Comparison of ENCODE assay signal across 19 cellular contexts in the genomic region with DNA sequence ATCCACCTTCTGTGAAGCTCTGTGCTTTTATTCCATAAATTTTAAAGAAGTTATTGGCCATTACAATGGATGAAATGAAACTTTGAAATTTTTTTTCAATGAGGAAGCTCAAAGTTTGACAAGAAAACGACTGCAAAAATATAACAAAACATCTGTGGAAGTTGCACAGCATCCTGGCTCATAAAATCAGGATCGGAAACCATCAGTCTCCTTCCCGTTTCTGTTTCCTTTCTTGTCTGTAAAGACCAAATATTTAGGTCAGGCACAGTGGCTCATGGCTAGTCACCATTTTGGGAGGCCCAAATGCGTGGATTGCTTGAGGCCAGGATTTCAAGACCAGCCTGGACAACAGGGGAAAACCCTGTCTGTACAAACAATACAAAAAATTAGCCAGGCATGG. TPM values are rescaled to one million over a fixed set of nuclear protein-coding genes. Genes with fewer than 3 reads are reported as not detected.
DNase-seq lines count a peak whose midpoint lies in the region; FAIRE-seq and TF ChIP-seq lines count a peak whose summit lies in the region.
"Had no signal": no experiment of that assay in that cellular context is flagged by ENCODE, and none has a peak within 500 bp of the region (broad histone marks: within the 10 kb centered on the region; RNA-seq: fewer than 3 reads in every experiment).

No MANE protein-coding gene starts in this region.

- no peaks in the 10 kb centered on the region for H3K36me3 ChIP-seq in endothelial cell of umbilical vein (ENCODE audit: control insufficient read depth in 2 of 2, extremely low read depth in 1 of 2, insufficient read depth in 2 of 2, low read length in 2 of 2)
- H3K36me3 ChIP-seq: HAP-1 had no signal

- TF ChIP-seq CTCF in endothelial cell of umbilical vein (IDR thresholded peaks at IDR 0.05; ENCODE audit: extremely low read depth in 1 of 2, insufficient read depth in 1 of 2, low read depth in 1 of 2, low read length in 2 of 2): no peak

- no peak for FAIRE-seq in endothelial cell of umbilical vein (lab: Jason Lieb, UNC)
- FAIRE-seq: D721Med, G401.6, GM12892, GM18507, HTR-8/SVneo had no signal

- peak overlapping the region; percentile 14 for H3K4me2 ChIP-seq in endothelial cell of umbilical vein (ENCODE audit: insufficient read depth, low read length)

- H3K27ac ChIP-seq in endothelial cell of umbilical vein (ENCODE audit: insufficient read depth, low read depth, low read length): no peak overlapping the region
- H3K27ac ChIP-seq: GM23248 had no signal

- POLR2A ChIA-PET in endothelial cell of umbilical vein (lab: Charles Lee): no interaction called here

- peak overlapping the region; percentile 56 for H2AFZ ChIP-seq in endothelial cell of umbilical vein (ENCODE audit: low read depth, low read length)
- H2AFZ ChIP-seq: GM23248 had no signal

- H3K79me2 ChIP-seq in endothelial cell of umbilical vein (ENCODE audit: control insufficient read depth, insufficient read depth, low read length): no peaks in the 10 kb centered on the region

- BruUV-seq in endothelial cell of umbilical vein (replicated peaks; lab: Mats Ljungman, UMichigan): no TSS peak

- intact Hi-C loops in endothelial cell of umbilical vein (cut with micrococcal nuclease) (no loop called here), posterior vena cava (cut with DNase I) (no loop called here), cardiac septum (cut with DNase I) (no loop called here)

- no peak overlapping the region for H3K4me3 ChIP-seq in endothelial cell of umbilical vein (replicated peaks in 1 of 3; ENCODE audit: insufficient read depth in 1 of 3, low read depth in 1 of 3, low read length in 3 of 3)
- H3K4me3 ChIP-seq: BLaER1 treated with 17β-estradiol and CSF1 and Interleukin-3, amounts not matched to agents 10 nM and 100 nM; GM23248; HAP-1 had no signal

- TF ChIP-seq POLR2A in endothelial cell of umbilical vein (IDR thresholded peaks at IDR 0.05; ENCODE audit: low read depth, low read length): no peak

- CTCF ChIA-PET in endothelial cell of umbilical vein (lab: Charles Lee): interaction anchor here (1.0 to 1.4 kb wide), 3 partner anchors 157 to 319 kb away, joined by 3 read pairs; a partner anchor contains a TSS

- DNase-seq in GF-D8 (lab: John Stamatoyannopoulos, UW): peak; percentile 65
- DNase-seq in MV-4-11 (lab: John Stamatoyannopoulos, UW): peak; percentile 66
- peak; percentile 21 for DNase-seq in NOMO-1 treated with dmso at 0.1 percent for 144 hours (lab: John Stamatoyannopoulos, UW; ENCODE audit: unreplicated experiment)
- DNase-seq in endothelial cell of umbilical vein (ENCODE audit: low read depth, low spot score): peak; percentile 54
- no peak for DNase-seq in posterior vena cava (ENCODE audit: low spot score)
- no peak for DNase-seq in retina
- DNase-seq in cardiac septum (ENCODE audit: low spot score): no peak
- no peak for DNase-seq in stimulated activated CD4-positive, alpha-beta T cell treated with anti-CD3 and anti-CD28 coated beads, Interleukin-2, amount 100 ng/mL, for 24 hours
- DNase-seq: Caco-2; CD4-positive, CD25-positive, alpha-beta regulatory T cell; GM23248; IMR-90 had no signal

- H3K27me3 ChIP-seq in endothelial cell of umbilical vein (ENCODE audit: control insufficient read depth in 2 of 2, insufficient read depth in 2 of 2, low read length in 2 of 2): peaks cover 0 to 14% of the 10 kb centered on the region in 2 experiments
- H3K27me3 ChIP-seq: BLaER1 treated with 17β-estradiol and CSF1 and Interleukin-3, amounts not matched to agents 10 nM and 100 nM had no signal

- no peak overlapping the region for H3K9ac ChIP-seq in endothelial cell of umbilical vein (replicated peaks; ENCODE audit: extremely low read depth, insufficient read depth, low read length)
- H3K9ac ChIP-seq: BLaER1 treated with 17β-estradiol and CSF1 and Interleukin-3, amounts not matched to agents 10 nM and 100 nM; GM23248 had no signal

- H4K20me1 ChIP-seq in endothelial cell of umbilical vein (replicated peaks; ENCODE audit: control insufficient read depth, extremely low read depth, insufficient read depth, low read length): no peaks in the 10 kb centered on the region
- H4K20me1 ChIP-seq: BLaER1 treated with 17β-estradiol and CSF1 and Interleukin-3, amounts not matched to agents 10 nM and 100 nM had no signal

- no peaks in the 10 kb centered on the region for H3K9me1 ChIP-seq in endothelial cell of umbilical vein (replicated peaks; ENCODE audit: control insufficient read depth, extremely low read depth, insufficient read depth, low read length)

- H3K9me3 ChIP-seq in endothelial cell of umbilical vein (replicated peaks; ENCODE audit: control insufficient read depth, insufficient read depth, low read length): no peaks in the 10 kb centered on the region
- H3K9me3 ChIP-seq: Caco-2, HAP-1 had no signal

- dilution Hi-C loops in endothelial cell of umbilical vein (cut with MboI; ENCODE audit: extremely low pct_ligation_motif_present, low sequenced_read_pairs): no loop called here

- no peaks in the 10 kb centered on the region for H3K4me1 ChIP-seq in endothelial cell of umbilical vein (ENCODE audit: control insufficient read depth, extremely low read depth, insufficient read depth, low read length)
- H3K4me1 ChIP-seq: Caco-2 had no signal

TF ChIP-seq in endothelial cell of umbilical vein, 7 proteins besides CTCF, POLR2A, EP300 and RAD21:
- no peak for TF ChIP-seq GATA2 (IDR thresholded peaks at IDR 0.05; ENCODE audit: insufficient read depth, insufficient read length, low read depth, low read length)
- no peak for TF ChIP-seq JUN (IDR thresholded peaks at IDR 0.05; ENCODE audit: borderline replicate concordance, insufficient read depth, insufficient read length, low read depth)
- TF ChIP-seq FOS (IDR thresholded peaks at IDR 0.05; ENCODE audit: borderline replicate concordance, insufficient read depth, low read length): no peak
- no peak for TF ChIP-seq MYC (IDR thresholded peaks at IDR 0.05; ENCODE audit: low read depth, low read length)
- TF ChIP-seq POLR2AphosphoS5 (IDR thresholded peaks at IDR 0.05; ENCODE audit: insufficient read depth, low read depth, low read length): no peak
- TF ChIP-seq, protein P1, sequence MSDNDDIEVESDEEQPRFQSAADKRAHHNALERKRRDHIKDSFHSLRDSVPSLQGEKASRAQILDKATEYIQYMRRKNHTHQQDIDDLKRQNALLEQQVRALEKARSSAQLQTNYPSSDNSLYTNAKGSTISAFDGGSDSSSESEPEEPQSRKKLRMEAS (IDR thresholded peaks at IDR 0.05; ENCODE audit: insufficient read depth, insufficient read length): no peak
- no peak for TF ChIP-seq EZH2 (IDR thresholded peaks at IDR 0.05; ENCODE audit: borderline replicate concordance, low read depth, low read length, severe bottlenecking)

RNA-seq across cellular contexts. Expression of a gene that starts 27.7 kb away (rescaled TPM):
- total RNA-seq in endothelial cell of umbilical vein (124 and 125 TPM in 2 replicates), posterior vena cava (10 to 100 TPM; 70.6 to 75.7 TPM), cardiac septum (61.8 TPM)
- 18.5 and 36.1 TPM in 2 replicates for polyA plus RNA-seq in endothelial cell of umbilical vein
- polyA plus RNA-seq in endothelial cell of umbilical vein (2011; cell fraction: cytosol; rRNA removed): 60.1 and 68.5 TPM in 2 replicates
- polyA plus RNA-seq in endothelial cell of umbilical vein (2011; cell fraction: nucleus; rRNA removed): 56.0 and 96.7 TPM in 2 replicates
- polyA plus RNA-seq in endothelial cell of umbilical vein (2012): 142 and 198 TPM in 2 replicates
- 26.7 and 30.5 TPM in 2 replicates for polyA minus RNA-seq in endothelial cell of umbilical vein
- 22.7 TPM for polyA minus RNA-seq in endothelial cell of umbilical vein (2011; cell fraction: cytosol; rRNA and poly(A)+ RNA removed)
- 21.8 and 26.9 TPM in 2 replicates for polyA minus RNA-seq in endothelial cell of umbilical vein (2011; cell fraction: nucleus; rRNA and poly(A)+ RNA removed)

RNA-seq across cellular contexts. Expression of a gene that starts 37.4 kb away (rescaled TPM):
- total RNA-seq in endothelial cell of umbilical vein: 11.2 and 13.4 TPM in 2 replicates
- 4.0 and 4.4 TPM in 2 replicates for polyA plus RNA-seq in endothelial cell of umbilical vein
- 5.1 and 6.1 TPM in 2 replicates for polyA plus RNA-seq in endothelial cell of umbilical vein (2011; cell fraction: cytosol; rRNA removed)
- polyA plus RNA-seq in endothelial cell of umbilical vein (2011; cell fraction: nucleus; rRNA removed): 6.1 and 7.7 TPM in 2 replicates
- 8.2 and 10.4 TPM in 2 replicates for polyA plus RNA-seq in endothelial cell of umbilical vein (2012)
- polyA minus RNA-seq in endothelial cell of umbilical vein: 13.0 and 19.4 TPM in 2 replicates
- polyA minus RNA-seq in endothelial cell of umbilical vein (2011; cell fraction: cytosol; rRNA and poly(A)+ RNA removed): 11.7 TPM
- 15.9 and 16.4 TPM in 2 replicates for polyA minus RNA-seq in endothelial cell of umbilical vein (2011; cell fraction: nucleus; rRNA and poly(A)+ RNA removed)
- total RNA-seq in posterior vena cava: 10 to 100 TPM; 18.6 to 22.6 TPM
- total RNA-seq in cardiac septum: 9.0 TPM

RNA-seq across cellular contexts. Expression of a gene that starts 53.7 kb away (rescaled TPM):
- total RNA-seq in endothelial cell of umbilical vein: 50.4 and 52.0 TPM in 2 replicates
- 18.4 and 27.0 TPM in 2 replicates for polyA plus RNA-seq in endothelial cell of umbilical vein
- 30.1 and 31.9 TPM in 2 replicates for polyA plus RNA-seq in endothelial cell of umbilical vein (2011; cell fraction: cytosol; rRNA removed)
- 9.4 and 13.7 TPM in 2 replicates for polyA plus RNA-seq in endothelial cell of umbilical vein (2011; cell fraction: nucleus; rRNA removed)
- 77.5 and 94.6 TPM in 2 replicates for polyA plus RNA-seq in endothelial cell of umbilical vein (2012)
- 10.7 and 14.6 TPM in 2 replicates for polyA minus RNA-seq in endothelial cell of umbilical vein
- polyA minus RNA-seq in endothelial cell of umbilical vein (2011; cell fraction: cytosol; rRNA and poly(A)+ RNA removed): 8.9 TPM
- polyA minus RNA-seq in endothelial cell of umbilical vein (2011; cell fraction: nucleus; rRNA and poly(A)+ RNA removed): 5.1 and 6.7 TPM in 2 replicates
- 10 to 100 TPM; 57.3 to 76.8 TPM for total RNA-seq in posterior vena cava
- 61.5 TPM for total RNA-seq in cardiac septum

RNA-seq across cellular contexts. Expression of a gene that starts 56.3 kb away (rescaled TPM):
- total RNA-seq in endothelial cell of umbilical vein (27.5 and 27.7 TPM in 2 replicates), posterior vena cava (10 to 100 TPM; 49.2 to 54.2 TPM), cardiac septum (87.5 TPM)
- polyA plus RNA-seq in endothelial cell of umbilical vein: 3.8 and 5.3 TPM in 2 replicates
- 6.1 and 6.9 TPM in 2 replicates for polyA plus RNA-seq in endothelial cell of umbilical vein (2011; cell fraction: cytosol; rRNA removed)
- 22.2 and 28.2 TPM in 2 replicates for polyA plus RNA-seq in endothelial cell of umbilical vein (2011; cell fraction: nucleus; rRNA removed)
- 13.8 and 20.4 TPM in 2 replicates for polyA plus RNA-seq in endothelial cell of umbilical vein (2012)
- polyA minus RNA-seq in endothelial cell of umbilical vein: 28.4 and 29.2 TPM in 2 replicates
- polyA minus RNA-seq in endothelial cell of umbilical vein (2011; cell fraction: cytosol; rRNA and poly(A)+ RNA removed): 12.2 TPM
- 92.1 and 134 TPM in 2 replicates for polyA minus RNA-seq in endothelial cell of umbilical vein (2011; cell fraction: nucleus; rRNA and poly(A)+ RNA removed)

Comparison
In these comparisons a context has a peak if more than half of its experiments do, and no peak if none do; other contexts are left out.
1. DNase-seq: peak in GF-D8 (single experiment), MV-4-11 (single experiment), NOMO-1 treated with dmso at 0.1 percent for 144 hours (single experiment) and endothelial cell of umbilical vein (single experiment); none in posterior vena cava (single experiment), retina (single experiment), cardiac septum (single experiment) and stimulated activated CD4-positive, alpha-beta T cell treated with anti-CD3 and anti-CD28 coated beads, Interleukin-2, amount 100 ng/mL, for 24 hours (0 of 2).